28 cellular contexts compared by ENCODE assay signal in the genomic region with DNA sequence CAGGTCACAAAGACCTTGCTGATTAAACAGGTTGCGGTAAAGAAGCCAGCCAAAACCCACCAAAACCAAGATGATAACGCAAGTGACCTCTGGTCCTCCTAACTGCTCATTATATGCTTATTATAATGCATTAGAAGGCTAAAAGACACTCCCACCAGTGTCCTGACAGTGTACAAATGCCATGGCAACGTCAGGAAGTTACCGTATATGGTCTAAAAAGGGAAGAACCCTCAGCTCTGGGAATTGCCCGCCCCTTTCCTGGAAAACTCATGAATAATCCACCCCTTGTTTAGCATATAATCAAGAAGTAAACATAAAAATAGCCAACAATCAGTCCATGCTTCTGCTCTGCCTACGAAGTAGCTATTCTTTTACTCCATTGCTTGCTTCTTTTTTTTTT.
"Had no signal": no experiment of that assay in that cellular context is flagged by ENCODE, and none has a peak within 500 bp of the region (broad histone marks: within the 10 kb centered on the region; RNA-seq: fewer than 3 reads in every experiment).

No MANE protein-coding gene starts in this region.

- H3K27me3 Mint-ChIP-seq: naive thymus-derived CD4-positive, alpha-beta T cell; stimulated activated naive B cell treated with anti-CD40 and anti-IgM and Interleukin-4, amounts not matched to agents 10 μg/mL and 1 μg/mL and 100 μg/mL, for 72 hours had no signal

- H3K36me3 ChIP-seq: neural progenitor cell, pancreas, spleen, stomach, thoracic aorta, thyroid gland, upper lobe of left lung, vagina had no signal

- H3K4me3 Mint-ChIP-seq: naive thymus-derived CD4-positive, alpha-beta T cell; natural killer cell; nephron; neural progenitor cell; stimulated activated effector memory CD8-positive, alpha-beta T cell treated with anti-CD3 and anti-CD28 coated beads, Interleukin-12 subunit alpha, Interleukin-12 subunit beta, amount 100 ng/mL, for 72 hours; stimulated activated naive B cell treated with anti-CD40 and anti-IgM and Interleukin-4, amounts not matched to agents 10 μg/mL and 1 μg/mL and 100 μg/mL, for 72 hours; stimulated activated naive CD8-positive, alpha-beta T cell treated with anti-CD3 and anti-CD28 coated beads, Interleukin-15, Interleukin-2, amounts not matched to agents 100 ng/mL and 50 ng/mL, for 24 hours had no signal

- FAIRE-seq: pancreas, urothelium cell line had no signal

- H3K4me3 ChIP-seq: neural progenitor cell, pancreas, psoas muscle, skin epidermis, smooth muscle cell, spleen, stomach, thoracic aorta, thyroid gland, tibial nerve, upper lobe of left lung, vagina had no signal

- H3K4me1 Mint-ChIP-seq: naive thymus-derived CD4-positive, alpha-beta T cell; natural killer cell; stimulated activated effector memory CD8-positive, alpha-beta T cell treated with anti-CD3 and anti-CD28 coated beads, Interleukin-12 subunit alpha, Interleukin-12 subunit beta, amount 100 ng/mL, for 72 hours; stimulated activated naive B cell treated with anti-CD40 and anti-IgM and Interleukin-4, amounts not matched to agents 10 μg/mL and 1 μg/mL and 100 μg/mL, for 72 hours had no signal

- H3K36me3 Mint-ChIP-seq: naive thymus-derived CD4-positive, alpha-beta T cell; natural killer cell; stimulated activated naive B cell treated with anti-CD40 and anti-IgM and Interleukin-4, amounts not matched to agents 10 μg/mL and 1 μg/mL and 100 μg/mL, for 72 hours had no signal

- ATAC-seq: naive thymus-derived CD4-positive, alpha-beta T cell; natural killer cell; pancreas; psoas muscle; right cardiac atrium; sciatic nerve; stimulated activated effector memory CD8-positive, alpha-beta T cell treated with anti-CD3 and anti-CD28 coated beads, Interleukin-12 subunit alpha, Interleukin-12 subunit beta, amount 100 ng/mL, for 72 hours; stimulated activated naive B cell treated with anti-CD40 and anti-IgM and Interleukin-4, amounts not matched to agents 10 μg/mL and 1 μg/mL and 100 μg/mL, for 72 hours had no signal

- H2AFZ ChIP-seq: neural progenitor cell had no signal

- H3K9me3 ChIP-seq: pancreas, psoas muscle, thoracic aorta, thyroid gland, vagina had no signal

- H3K27ac ChIP-seq: neural progenitor cell, pancreas, psoas muscle, skin epidermis, thoracic aorta, thyroid gland, tibial nerve, upper lobe of left lung, vagina had no signal

- H3K9ac ChIP-seq: neural progenitor cell had no signal

- H3K4me1 ChIP-seq: spleen, tibial nerve, vagina had no signal

- H3K27ac Mint-ChIP-seq: naive thymus-derived CD4-positive, alpha-beta T cell; natural killer cell; nephron; neural progenitor cell; stimulated activated effector memory CD8-positive, alpha-beta T cell treated with anti-CD3 and anti-CD28 coated beads, Interleukin-12 subunit alpha, Interleukin-12 subunit beta, amount 100 ng/mL, for 72 hours; stimulated activated naive B cell treated with anti-CD40 and anti-IgM and Interleukin-4, amounts not matched to agents 10 μg/mL and 1 μg/mL and 100 μg/mL, for 72 hours; stimulated activated naive CD8-positive, alpha-beta T cell treated with anti-CD3 and anti-CD28 coated beads, Interleukin-15, Interleukin-2, amounts not matched to agents 100 ng/mL and 50 ng/mL, for 24 hours had no signal

- H3K9me3 Mint-ChIP-seq: stimulated activated effector memory CD8-positive, alpha-beta T cell treated with anti-CD3 and anti-CD28 coated beads, Interleukin-12 subunit alpha, Interleukin-12 subunit beta, amount 100 ng/mL, for 72 hours had no signal

- DNase-seq: naive thymus-derived CD4-positive, alpha-beta T cell; natural killer cell; occipital lobe; pancreas; psoas muscle; right cardiac atrium; spleen; stimulated activated CD4-positive, alpha-beta T cell treated with anti-CD3 and anti-CD28 coated beads, Interleukin-12 subunit alpha, Interleukin-12 subunit beta, amount 100 ng/mL, for 4 hours; stimulated activated CD4-positive, alpha-beta T cell treated with anti-CD3 and anti-CD28 coated beads, Interleukin-1b, Interleukin-23, amount 100 ng/mL, for 48 hours; stimulated activated CD4-positive, alpha-beta T cell treated with anti-CD3 and anti-CD28 coated beads, Interleukin-4, amount 100 ng/mL, for 1 hour; stimulated activated CD4-positive, alpha-beta T cell treated with anti-CD3 and anti-CD28 coated beads, Interleukin-4, amount 100 ng/mL, for 4 hours; stimulated activated naive B cell treated with anti-CD40 and anti-IgM and Interleukin-4, amounts not matched to agents 10 μg/mL and 1 μg/mL and 100 μg/mL, for 72 hours; stimulated activated naive CD4-positive, alpha-beta T cell treated with Interleukin-2 at 50 U/mL for 16 hours; stomach; thyroid gland; trophoblast cell had no signal

- H3K4me2 ChIP-seq: neural progenitor cell, smooth muscle cell had no signal

- H3K27me3 ChIP-seq: neural progenitor cell, pancreas, spleen, stomach, thyroid gland, tibial nerve, upper lobe of left lung, vagina had no signal
